29 cellular contexts compared by ENCODE assay signal in the genomic region with DNA sequence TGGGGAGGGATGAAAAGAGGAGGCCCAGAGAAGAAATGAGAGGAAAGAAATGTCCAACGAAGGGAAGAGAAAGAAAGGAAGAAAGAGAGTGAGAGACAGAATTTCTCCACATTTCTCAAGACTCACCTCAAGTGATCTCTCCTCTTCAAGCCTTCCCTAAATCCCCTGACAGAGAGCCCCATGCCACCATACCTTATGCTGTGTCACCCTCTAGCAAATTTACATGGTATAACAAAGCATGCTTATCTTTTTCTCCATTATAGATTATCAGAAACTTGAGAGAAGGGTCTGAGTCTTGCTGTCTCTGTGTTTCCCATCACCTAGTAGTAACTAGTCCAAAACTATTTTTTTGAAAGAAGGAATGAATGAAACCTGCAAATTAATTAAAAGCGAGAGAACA.
DNase-seq lines count a peak whose midpoint lies in the region; TF ChIP-seq lines count a peak whose summit lies in the region.
"Had no signal": no experiment of that assay in that cellular context is flagged by ENCODE, and none has a peak within 500 bp of the region (broad histone marks: within the 10 kb centered on the region; RNA-seq: fewer than 3 reads in every experiment).

No MANE protein-coding gene starts in this region.

- H3K36me3 ChIP-seq in smooth muscle cell (ENCODE audit: low read depth): no peaks in the 10 kb centered on the region
- H3K36me3 ChIP-seq: esophagus squamous epithelium, Peyer's patch, right atrium auricular region had no signal

- intact Hi-C loops in CD14-positive monocyte (cut with micrococcal nuclease): no loop called here

- no peak overlapping the region for H2AFZ ChIP-seq in smooth muscle cell (ENCODE audit: low read depth)

- H3K4me3 Mint-ChIP-seq in glutamatergic neuron (ENCODE audit: unreplicated experiment) (no peak overlapping the region), CD14-positive monocyte (no peak overlapping the region)
- H3K4me3 Mint-ChIP-seq: activated CD8-positive, alpha-beta T cell treated with anti-CD3 and anti-CD28 coated beads, Interleukin-2, amount 10 ng/mL, durations not matched to agents 7 days and 5 days; CD4-positive, alpha-beta T cell; immature natural killer cell; memory B cell had no signal

- TF ChIP-seq CTCF in glutamatergic neuron (IDR thresholded peaks at IDR 0.05; ENCODE audit: partially characterized antibody, unreplicated experiment) (no peak), smooth muscle cell (IDR thresholded peaks at IDR 0.05; ENCODE audit: borderline replicate concordance, insufficient read depth, poor library complexity, severe bottlenecking) (peak; percentile 9), CD14-positive monocyte (IDR thresholded peaks at IDR 0.05) (no peak)

- H3K9me3 ChIP-seq in smooth muscle cell (replicated peaks; ENCODE audit: low read depth): no peaks in the 10 kb centered on the region
- H3K9me3 ChIP-seq: A549, esophagus squamous epithelium, Peyer's patch, right atrium auricular region had no signal

- H3K9me3 Mint-ChIP-seq in glutamatergic neuron (ENCODE audit: unreplicated experiment): peaks cover 5% of the 10 kb centered on the region
- peaks cover 0 to 4% (median 1%) of the 10 kb centered on the region in 7 donors for H3K9me3 Mint-ChIP-seq in CD14-positive monocyte

- no peaks in the 10 kb centered on the region for H3K36me3 Mint-ChIP-seq in glutamatergic neuron (ENCODE audit: unreplicated experiment)
- H3K36me3 Mint-ChIP-seq in CD14-positive monocyte: no peaks in the 10 kb centered on the region
- H3K36me3 Mint-ChIP-seq: memory B cell had no signal

- peak overlapping the region; percentile 53 for H3K27ac ChIP-seq in smooth muscle cell (ENCODE audit: low read depth)
- H3K27ac ChIP-seq: A549, dorsolateral prefrontal cortex, esophagus squamous epithelium, Peyer's patch, right atrium auricular region had no signal

- H3K4me1 Mint-ChIP-seq in glutamatergic neuron (ENCODE audit: low read depth, unreplicated experiment) (peaks cover 20% of the 10 kb centered on the region), CD14-positive monocyte (no peaks in the 10 kb centered on the region)
- H3K4me1 Mint-ChIP-seq: immature natural killer cell, memory B cell had no signal

- WGBS in smooth muscle cell (ENCODE audit: low lambda C conversion rate): 88% methylated on average over 2 of the region's 2 CpGs

- DNase-seq in NCI-H748 (lab: John Stamatoyannopoulos, UW; ENCODE audit: unreplicated experiment) (peak; percentile 1), NCI-H748 treated with DMSO at 0.1 percent for 48 hours (lab: John Stamatoyannopoulos, UW) (no peak), NCI-H69 (lab: John Stamatoyannopoulos, UW) (peak; percentile 12), glutamatergic neuron (no peak), smooth muscle cell (lab: John Stamatoyannopoulos, UW; ENCODE audit: unreplicated experiment) (no peak), NCI-H2107 (lab: John Stamatoyannopoulos, UW) (no peak), CD14-positive monocyte (ENCODE audit: low spot score) (no peak)
- no peak for DNase-seq in stimulated activated CD4-positive, alpha-beta T cell treated with anti-CD3 and anti-CD28 coated beads, Interleukin-2, amount 100 ng/mL, for 24 hours
- DNase-seq: activated CD8-positive, alpha-beta T cell treated with anti-CD3 and anti-CD28 coated beads, Interleukin-2, amount 10 ng/mL, durations not matched to agents 7 days and 5 days; activated T-cell treated with anti-CD3 and anti-CD28 coated beads for 4 hours; amygdala; CD4-positive, alpha-beta T cell; dorsolateral prefrontal cortex; esophagus squamous epithelium; foreskin melanocyte; immature natural killer cell; left colon; NCI-H1436 treated with DMSO at 0.1 percent for 48 hours; NCI-H446 treated with DMSO at 0.1 percent for 48 hours; Peyer's patch; SHP77; stimulated activated CD4-positive, alpha-beta T cell treated with anti-CD3 and anti-CD28 coated beads, Interleukin-1b, Interleukin-23, amount 100 ng/mL, for 48 hours; stimulated activated naive CD8-positive, alpha-beta T cell treated with anti-CD3 and anti-CD28 coated beads, Interleukin-15, Interleukin-2, amounts not matched to agents 100 U/mL and 50 U/mL, for 24 hours; T-helper 2 cell had no signal

- H3K27me3 ChIP-seq in smooth muscle cell (ENCODE audit: low read depth): no peaks in the 10 kb centered on the region
- H3K27me3 ChIP-seq: dorsolateral prefrontal cortex, esophagus squamous epithelium, Peyer's patch, right atrium auricular region had no signal

- no peaks in the 10 kb centered on the region for H3K4me1 ChIP-seq in smooth muscle cell (ENCODE audit: low read depth)
- H3K4me1 ChIP-seq: A549, esophagus squamous epithelium, Peyer's patch, right atrium auricular region had no signal

- peak overlapping the region; percentile 51 for H3K4me2 ChIP-seq in smooth muscle cell
- H3K4me2 ChIP-seq: A549 had no signal

- no peaks in the 10 kb centered on the region for H3F3A ChIP-seq in smooth muscle cell (ENCODE audit: low read depth)

- no peak overlapping the region for H3K9ac ChIP-seq in smooth muscle cell (ENCODE audit: low read depth)

- H3K4me3 ChIP-seq in smooth muscle cell: no peak overlapping the region
- H3K4me3 ChIP-seq: A549, dorsolateral prefrontal cortex, esophagus squamous epithelium, Peyer's patch, right atrium auricular region had no signal

- H4K20me1 ChIP-seq in smooth muscle cell (ENCODE audit: low read depth): no peaks in the 10 kb centered on the region

- H3K79me2 ChIP-seq in smooth muscle cell (ENCODE audit: low read depth): no peaks in the 10 kb centered on the region

- H3K27me3 Mint-ChIP-seq in glutamatergic neuron (ENCODE audit: unreplicated experiment): peaks cover 2% of the 10 kb centered on the region
- no peaks in the 10 kb centered on the region for H3K27me3 Mint-ChIP-seq in CD14-positive monocyte (ENCODE audit: low read depth in 3 of 3)
- H3K27me3 Mint-ChIP-seq: CD4-positive, alpha-beta T cell; memory B cell had no signal

- H3K27ac Mint-ChIP-seq in glutamatergic neuron (ENCODE audit: unreplicated experiment) (peak overlapping the region; percentile 6), CD14-positive monocyte (peak overlapping the region in 1 of 7 donors; percentile 22)
- H3K27ac Mint-ChIP-seq: activated CD8-positive, alpha-beta T cell treated with anti-CD3 and anti-CD28 coated beads, Interleukin-2, amount 10 ng/mL, durations not matched to agents 7 days and 5 days; activated naive CD4-positive, alpha-beta T cell treated with anti-CD3 and anti-CD28 coated beads, Interleukin-2, amount 50 U/mL, for 72 hours; activated T-helper 2 cell treated with anti-CD3 and anti-CD28 coated beads, Interferon-gamma antibody, Interleukin-2, Interleukin-4, amounts not matched to agents 10 μg/mL and 5 μg/mL and 100 μg/mL, durations not matched to agents 14 hours and 24 hours and 36 hours; CD4-positive, alpha-beta T cell; immature natural killer cell; memory B cell had no signal

Comparison
In these comparisons a context has a peak if more than half of its experiments do, and no peak if none do; other contexts are left out.
1. DNase-seq: peak in NCI-H748 (single experiment) and NCI-H69 (single experiment); none in NCI-H748 treated with DMSO at 0.1 percent for 48 hours (single experiment), glutamatergic neuron (single experiment), smooth muscle cell (single experiment), NCI-H2107 (single experiment), CD14-positive monocyte (single experiment) and stimulated activated CD4-positive, alpha-beta T cell treated with anti-CD3 and anti-CD28 coated beads, Interleukin-2, amount 100 ng/mL, for 24 hours (0 of 2).